7 cellular contexts compared by ENCODE assay signal in the genomic region with DNA sequence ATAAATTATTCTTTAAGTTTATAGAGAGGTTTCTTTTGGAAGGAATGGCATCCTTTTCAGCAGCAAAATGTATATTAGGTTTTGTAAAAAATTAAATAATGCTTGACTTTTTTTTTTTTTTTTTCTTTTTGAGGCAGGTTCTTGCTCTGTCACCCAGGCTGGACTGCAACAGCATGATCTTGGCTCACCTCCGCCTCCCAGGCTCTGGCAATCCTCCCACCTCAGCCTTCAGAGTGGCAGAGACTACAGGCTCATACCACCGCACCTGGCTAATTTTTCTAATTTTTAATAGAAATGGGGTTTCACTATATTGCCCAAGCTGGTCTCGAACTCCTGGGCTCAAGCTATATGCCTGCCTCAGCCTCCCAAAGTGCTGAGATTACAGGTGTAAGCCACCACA.
"Had no signal": no experiment of that assay in that cellular context is flagged by ENCODE, and none has a peak within 500 bp of the region (broad histone marks: within the 10 kb centered on the region; RNA-seq: fewer than 3 reads in every experiment).

No MANE protein-coding gene starts in this region.

- H3K27me3 Mint-ChIP-seq: IgD-negative memory B cell had no signal

- DNase-seq: IMR-90, KBM-7, KG1 had no signal

- ATAC-seq: HepG2, K562 had no signal

- H3K36me3 Mint-ChIP-seq: IgD-negative memory B cell had no signal

- H3K4me3 ChIP-seq: K562 had no signal

- H3K4me1 Mint-ChIP-seq: IgD-negative memory B cell had no signal

- H3K4me3 Mint-ChIP-seq: IgD-negative memory B cell had no signal

- H3K27ac ChIP-seq: HL-60 had no signal

- H3K27ac Mint-ChIP-seq: IgD-negative memory B cell had no signal
